In genomic region chr2:126244937-126245336, GRCh38 we compare ENCODE assay signal across 10 cellular contexts.
A peak's percentile ranks its signal among the peaks of the same experiment; 100 is the strongest.
DNase-seq lines count a peak whose midpoint lies in the region; ATAC-seq, FAIRE-seq and TF ChIP-seq lines count a peak whose summit lies in the region.
"Had no signal": no experiment of that assay in that cellular context is flagged by ENCODE, and none has a peak within 500 bp of the region (broad histone marks: within the 10 kb centered on the region; RNA-seq: fewer than 3 reads in every experiment).

No MANE protein-coding gene starts in this region.

- CTCF ChIA-PET in GM12878 (lab: Yijun Ruan, JAX) = interaction anchor here (0.9 to 1.4 kb wide), 3 partner anchors 15 to 283 kb away, joined by 3 to 4 read pairs (median 3); no protein-coding TSS in a partner anchor

- BruUV-seq in GM12878 (replicated peaks; lab: Mats Ljungman, UMichigan) = no TSS peak

- H3K4me1 ChIP-seq in GM12878 (ENCODE audit: control insufficient read depth, insufficient read depth, low read length) (no peaks in the 10 kb centered on the region), neural progenitor cell (peaks cover 7% of the 10 kb centered on the region), esophagus squamous epithelium (no peaks in the 10 kb centered on the region)

- intact Hi-C loops in GM12878 (cut with micrococcal nuclease; ENCODE audit: unreplicated experiment) (loop anchor here (2.0 kb wide), 1 partner anchor 532 kb away; no protein-coding TSS in a partner anchor), esophagus squamous epithelium (cut with DNase I) (no loop called here)
- intact Hi-C loops in activated T-helper 1 cell treated with anti-CD3 and anti-CD28 coated beads, Interleukin-12 subunit alpha, Interleukin-12 subunit beta, Interleukin-2, Interleukin-4 antibody, amounts not matched to agents 30 ng/mL and 10 ng/mL and 1 ng/mL, durations not matched to agents 14 hours and 24 hours and 36 hours (cut with micrococcal nuclease) = loop anchor here (10.0 kb wide), 1 partner anchor 390 kb away; no protein-coding TSS in a partner anchor

- SMC1A ChIA-PET in GM12878 (lab: Charles Lee; ENCODE audit: uncharacterized antibody, unreplicated experiment) = interaction anchor here (1.6 kb wide), 1 partner anchor 16 kb away, joined by 4 read pairs; no protein-coding TSS in a partner anchor

- H3K27me3 Mint-ChIP-seq in neural progenitor cell (ENCODE audit: insufficient read depth, low read depth) = no peaks in the 10 kb centered on the region
- no peaks in the 10 kb centered on the region for H3K27me3 Mint-ChIP-seq in activated T-helper 1 cell treated with anti-CD3 and anti-CD28 coated beads, Interleukin-12 subunit alpha, Interleukin-12 subunit beta, Interleukin-2, Interleukin-4 antibody, amounts not matched to agents 30 ng/mL and 10 ng/mL and 1 ng/mL, durations not matched to agents 14 hours and 24 hours and 36 hours (ENCODE audit: insufficient read depth)
- H3K27me3 Mint-ChIP-seq: IgD-negative memory B cell had no signal

- no peaks in the 10 kb centered on the region for H3K4me1 Mint-ChIP-seq in neural progenitor cell
- H3K4me1 Mint-ChIP-seq in activated T-helper 1 cell treated with anti-CD3 and anti-CD28 coated beads, Interleukin-12 subunit alpha, Interleukin-12 subunit beta, Interleukin-2, Interleukin-4 antibody, amounts not matched to agents 30 ng/mL and 10 ng/mL and 1 ng/mL, durations not matched to agents 14 hours and 24 hours and 36 hours (ENCODE audit: low read depth) = no peaks in the 10 kb centered on the region
- H3K4me1 Mint-ChIP-seq: IgD-negative memory B cell had no signal

- no peak overlapping the region for H3K4me3 ChIP-seq in GM12878
- H3K4me3 ChIP-seq in neural progenitor cell = no peak overlapping the region
- no peak overlapping the region for H3K4me3 ChIP-seq in esophagus squamous epithelium

- TF ChIP-seq RAD21 in GM12878 (IDR thresholded peaks at IDR 0.05; ENCODE audit: insufficient read depth, low read depth, low read length) = peak; percentile 72

- no peak overlapping the region for H3K4me3 Mint-ChIP-seq in neural progenitor cell
- H3K4me3 Mint-ChIP-seq in activated T-helper 1 cell treated with anti-CD3 and anti-CD28 coated beads, Interleukin-12 subunit alpha, Interleukin-12 subunit beta, Interleukin-2, Interleukin-4 antibody, amounts not matched to agents 30 ng/mL and 10 ng/mL and 1 ng/mL, durations not matched to agents 14 hours and 24 hours and 36 hours = no peak overlapping the region
- H3K4me3 Mint-ChIP-seq: IgD-negative memory B cell had no signal

- WGBS in GM12878 (ENCODE audit: insufficient coverage, insufficient replicate concordance, low lambda C conversion rate, missing lambda C conversion rate) = 17% methylated on average over 3 of the region's 3 CpGs
- 34 to 47% methylated on average over 3 of the region's 3 CpGs for WGBS in esophagus squamous epithelium, 2 donors

- no peaks in the 10 kb centered on the region for H3K9me3 Mint-ChIP-seq in neural progenitor cell
- no peaks in the 10 kb centered on the region for H3K9me3 Mint-ChIP-seq in activated T-helper 1 cell treated with anti-CD3 and anti-CD28 coated beads, Interleukin-12 subunit alpha, Interleukin-12 subunit beta, Interleukin-2, Interleukin-4 antibody, amounts not matched to agents 30 ng/mL and 10 ng/mL and 1 ng/mL, durations not matched to agents 14 hours and 24 hours and 36 hours
- H3K9me3 Mint-ChIP-seq: IgD-negative memory B cell had no signal

- RAD21 ChIA-PET in GM12878 (lab: Charles Lee; ENCODE audit: unreplicated experiment) = no interaction called here

- H3K27ac ChIP-seq in GM12878 (ENCODE audit: control insufficient read depth, insufficient read depth) (no peak overlapping the region), neural progenitor cell (no peak overlapping the region), esophagus squamous epithelium (no peak overlapping the region)
- H3K27ac ChIP-seq: epithelial cell of prostate had no signal

- H3F3A ChIP-seq in neural progenitor cell (ENCODE audit: low read depth) = no peaks in the 10 kb centered on the region

- no peak for FAIRE-seq in GM12878 (lab: Jason Lieb, UNC)

- peak; percentile 52 for ATAC-seq in GM21717 (IDR thresholded peaks at IDR 0.05; ENCODE audit: unreplicated experiment)
- ATAC-seq in GM12878 = peak; percentile 61

- H3K79me2 ChIP-seq in GM12878 (ENCODE audit: control insufficient read depth, insufficient read depth, low read length) (no peaks in the 10 kb centered on the region), neural progenitor cell (ENCODE audit: low read depth) (no peaks in the 10 kb centered on the region)

- TF ChIP-seq CTCF in GM12878 (IDR thresholded peaks at IDR 0.05 in 2 of 3, conservative IDR thresholded peaks at IDR 0.05 in 1 of 3; ENCODE audit: control insufficient read depth in 2 of 3, extremely low read depth in 1 of 3, insufficient read depth in 1 of 3, low read depth in 3 of 3, low read length in 3 of 3) (peak; percentile 31 to 48 (median 47); a peak in 5 of 6 replicates), neural progenitor cell (IDR thresholded peaks at IDR 0.05) (peak; percentile 74), esophagus squamous epithelium (IDR thresholded peaks at IDR 0.05) (peak in 2 of 6 experiments; percentile 8 to 9)

- TF ChIP-seq POLR2A in GM12878 (IDR thresholded peaks at IDR 0.05; ENCODE audit: low read depth, low read length) = no peak
- no peak for TF ChIP-seq POLR2A in esophagus squamous epithelium (IDR thresholded peaks at IDR 0.05)

- no peak overlapping the region for H3K27ac Mint-ChIP-seq in neural progenitor cell
- no peak overlapping the region for H3K27ac Mint-ChIP-seq in activated T-helper 1 cell treated with anti-CD3 and anti-CD28 coated beads, Interleukin-12 subunit alpha, Interleukin-12 subunit beta, Interleukin-2, Interleukin-4 antibody, amounts not matched to agents 30 ng/mL and 10 ng/mL and 1 ng/mL, durations not matched to agents 14 hours and 24 hours and 36 hours
- H3K27ac Mint-ChIP-seq: IgD-negative memory B cell had no signal

- POLR2A ChIA-PET in GM12878 (lab: Charles Lee) = no interaction called here

- DNase-seq in EH (ENCODE audit: low read depth) (peak; percentile 30), NCI-H82 treated with DMSO at 0.1 percent for 48 hours (lab: John Stamatoyannopoulos, UW; ENCODE audit: unreplicated experiment) (peak; percentile 11), GM12878 (ENCODE audit: low read depth, low spot score) (peak; percentile 4), neural progenitor cell (ENCODE audit: low spot score) (peak; percentile 80), esophagus squamous epithelium (lab: John Stamatoyannopoulos, UW) (no peak)
- no peak for DNase-seq in activated T-helper 1 cell treated with anti-CD3 and anti-CD28 coated beads, Interleukin-12 subunit alpha, Interleukin-12 subunit beta, Interleukin-2, Interleukin-4 antibody, amounts not matched to agents 30 ng/mL and 10 ng/mL and 1 ng/mL, durations not matched to agents 14 hours and 24 hours and 36 hours (ENCODE audit: low spot score)
- no peak for DNase-seq in activated effector memory CD4-positive, alpha-beta T cell treated with anti-CD3 and anti-CD28 coated beads, Interleukin-2, amount 50 U/mL, for 16 hours

- H3K27me3 ChIP-seq in GM12878 (replicated peaks in 1 of 2; ENCODE audit: control insufficient read depth in 2 of 2, insufficient read depth in 2 of 2, low read length in 1 of 2) (no peaks in the 10 kb centered on the region), neural progenitor cell (no peaks in the 10 kb centered on the region), esophagus squamous epithelium (no peaks in the 10 kb centered on the region)

- H2AFZ ChIP-seq in GM12878 (ENCODE audit: control insufficient read depth, low read depth, low read length) (no peak overlapping the region), neural progenitor cell (replicated peaks) (no peak overlapping the region)

- no peaks in the 10 kb centered on the region for H3K36me3 Mint-ChIP-seq in neural progenitor cell
- H3K36me3 Mint-ChIP-seq in activated T-helper 1 cell treated with anti-CD3 and anti-CD28 coated beads, Interleukin-12 subunit alpha, Interleukin-12 subunit beta, Interleukin-2, Interleukin-4 antibody, amounts not matched to agents 30 ng/mL and 10 ng/mL and 1 ng/mL, durations not matched to agents 14 hours and 24 hours and 36 hours (ENCODE audit: low read depth) = no peaks in the 10 kb centered on the region

- H3K9me3 ChIP-seq in GM12878 (replicated peaks; ENCODE audit: control insufficient read depth, insufficient read depth, low read length) (no peaks in the 10 kb centered on the region), neural progenitor cell (ENCODE audit: low read depth) (no peaks in the 10 kb centered on the region), esophagus squamous epithelium (no peaks in the 10 kb centered on the region)

- TF ChIP-seq EP300 in GM12878 (IDR thresholded peaks at IDR 0.05; ENCODE audit: borderline replicate concordance in 1 of 2, control insufficient read depth in 1 of 2, low read depth in 2 of 2, low read length in 2 of 2) = no peak

- H3K36me3 ChIP-seq in GM12878 (ENCODE audit: control insufficient read depth in 2 of 2, insufficient read depth in 2 of 2, low read length in 1 of 2) = no peaks in the 10 kb centered on the region
- H3K36me3 ChIP-seq in neural progenitor cell = no peaks in the 10 kb centered on the region
- H3K36me3 ChIP-seq in esophagus squamous epithelium = no peaks in the 10 kb centered on the region

- H3K4me2 ChIP-seq in GM12878 (ENCODE audit: control insufficient read depth, insufficient read depth) = no peak overlapping the region
- H3K4me2 ChIP-seq in neural progenitor cell = no peak overlapping the region

- in situ Hi-C loops in GM12878 (cut with MboI) = no loop called here

- no peak overlapping the region for H3K9ac ChIP-seq in GM12878 (ENCODE audit: control insufficient read depth, insufficient read depth, low read length)
- H3K9ac ChIP-seq in neural progenitor cell = no peak overlapping the region

- no peaks in the 10 kb centered on the region for H4K20me1 ChIP-seq in GM12878 (ENCODE audit: control insufficient read depth, insufficient read depth)
- no peaks in the 10 kb centered on the region for H4K20me1 ChIP-seq in neural progenitor cell (ENCODE audit: low read depth)

TF ChIP-seq in GM12878, 131 proteins besides CTCF, POLR2A, EP300 and RAD21:
- TF ChIP-seq CREB1 (IDR thresholded peaks at IDR 0.05; ENCODE audit: low read depth) (no peak), SMC3 (IDR thresholded peaks at IDR 0.05; ENCODE audit: borderline replicate concordance, low read length) (peak; percentile 56)

Comparison
In these comparisons a context has a peak if more than half of its experiments do, and no peak if none do; other contexts are left out.
1. DNase-seq: peak in EH (single experiment), NCI-H82 treated with DMSO at 0.1 percent for 48 hours (single experiment), GM12878 (single experiment) and neural progenitor cell (single experiment); none in esophagus squamous epithelium (single experiment), activated T-helper 1 cell treated with anti-CD3 and anti-CD28 coated beads, Interleukin-12 subunit alpha, Interleukin-12 subunit beta, Interleukin-2, Interleukin-4 antibody, amounts not matched to agents 30 ng/mL and 10 ng/mL and 1 ng/mL, durations not matched to agents 14 hours and 24 hours and 36 hours (single experiment) and activated effector memory CD4-positive, alpha-beta T cell treated with anti-CD3 and anti-CD28 coated beads, Interleukin-2, amount 50 U/mL, for 16 hours (single experiment).